ENCODE assay signal across 15 cellular contexts in the genomic region with DNA sequence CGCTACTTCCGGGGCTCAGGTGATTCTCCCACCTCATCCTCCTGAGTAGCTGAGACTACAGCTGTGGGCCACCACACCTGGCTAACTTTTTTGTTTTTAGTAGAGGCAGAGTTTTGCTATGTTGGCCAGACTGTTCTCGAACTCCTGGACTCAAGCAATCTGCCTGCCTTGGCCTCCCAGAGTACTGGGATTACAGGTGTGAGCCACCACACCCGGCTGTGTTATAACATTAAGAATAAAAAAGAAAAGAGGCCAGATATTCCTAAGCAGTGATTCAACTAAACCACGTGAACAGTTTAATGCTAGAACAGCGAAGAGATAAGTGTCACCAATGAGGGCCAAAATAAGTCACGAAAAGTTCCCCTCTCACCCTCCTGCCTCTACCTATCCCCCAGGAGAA. TPM values are rescaled to one million over a fixed set of nuclear protein-coding genes. Genes with fewer than 3 reads are reported as not detected.
DNase-seq lines count a peak whose midpoint lies in the region; ATAC-seq and TF ChIP-seq lines count a peak whose summit lies in the region.
"Had no signal": no experiment of that assay in that cellular context is flagged by ENCODE, and none has a peak within 500 bp of the region (broad histone marks: within the 10 kb centered on the region; RNA-seq: fewer than 3 reads in every experiment).

No MANE protein-coding gene starts in this region.

- no peak overlapping the region for H3K4me3 ChIP-seq in mammary epithelial cell (replicated peaks in 1 of 3; ENCODE audit: insufficient read depth in 1 of 3, low read depth in 2 of 3, low read length in 3 of 3)
- H3K4me3 ChIP-seq in mucosa of stomach (ENCODE audit: low read length): no peak overlapping the region

- peak overlapping the region; percentile 83 for H3K27ac Mint-ChIP-seq in MCF 10A (ENCODE audit: low read depth, unreplicated experiment)
- H3K27ac Mint-ChIP-seq in effector memory CD8-positive, alpha-beta T cell: peak overlapping the region; percentile 25 to 65
- peak overlapping the region; percentile 60 for H3K27ac Mint-ChIP-seq in type B pancreatic cell
- H3K27ac Mint-ChIP-seq: HFFc6 had no signal

- no peak overlapping the region for H2AFZ ChIP-seq in mammary epithelial cell (ENCODE audit: low read depth, low read length)

- BruUV-seq in MCF 10A (replicated peaks; lab: Mats Ljungman, UMichigan) (no TSS peak), mammary epithelial cell (replicated peaks; lab: Mats Ljungman, UMichigan) (no TSS peak)

- dilution Hi-C loops in mammary epithelial cell (cut with HindIII; ENCODE audit: low sequenced_read_pairs): no loop called here

- WGBS in mammary epithelial cell (ENCODE audit: low coverage, missing lambda C conversion rate): 97% methylated on average over 4 of the region's 7 CpGs

- DNase-seq in MCF 10A (ENCODE audit: unreplicated experiment) (no peak), mammary epithelial cell (no peak), type B pancreatic cell (ENCODE audit: extremely low spot score, unreplicated experiment) (no peak), activated gamma-delta T cell (lab: John Stamatoyannopoulos, UW) (no peak), mesenteric fat pad (ENCODE audit: low spot score) (no peak)
- DNase-seq in effector memory CD8-positive, alpha-beta T cell: no peak
- DNase-seq: C1 segment of cervical spinal cord, HFFc6, NCI-H1048, NCI-H146, NCI-H510A treated with DMSO at 0.1 percent for 48 hours, SHP77 had no signal

- H3K4me3 Mint-ChIP-seq in MCF 10A (ENCODE audit: unreplicated experiment): no peak overlapping the region
- no peak overlapping the region for H3K4me3 Mint-ChIP-seq in effector memory CD8-positive, alpha-beta T cell
- H3K4me3 Mint-ChIP-seq in type B pancreatic cell: peak overlapping the region; percentile 38
- H3K4me3 Mint-ChIP-seq: HFFc6 had no signal

- intact Hi-C loops in MCF 10A (cut with micrococcal nuclease): no loop called here
- intact Hi-C loops in mammary epithelial cell (cut with micrococcal nuclease): no loop called here

- TF ChIP-seq CTCF in MCF 10A (IDR thresholded peaks at IDR 0.05; ENCODE audit: unreplicated experiment): no peak
- no peak for TF ChIP-seq CTCF in mammary epithelial cell (conservative IDR thresholded peaks at IDR 0.05 in 1 of 2, IDR thresholded peaks at IDR 0.05 in 1 of 2; ENCODE audit: extremely low read depth in 1 of 2, insufficient read depth in 1 of 2, low read depth in 1 of 2, low read length in 2 of 2)
- TF ChIP-seq CTCF in type B pancreatic cell (conservative IDR thresholded peaks at IDR 0.05): no peak

- peaks cover 23% of the 10 kb centered on the region for H3K4me1 Mint-ChIP-seq in MCF 10A (ENCODE audit: insufficient read depth, unreplicated experiment)
- peaks cover 20 to 33% of the 10 kb centered on the region in 2 donors for H3K4me1 Mint-ChIP-seq in effector memory CD8-positive, alpha-beta T cell (ENCODE audit: low read depth in 2 of 2)
- H3K4me1 Mint-ChIP-seq in type B pancreatic cell (ENCODE audit: unreplicated experiment): peaks cover 24% of the 10 kb centered on the region

- H3K36me3 Mint-ChIP-seq in MCF 10A (ENCODE audit: insufficient read depth, unreplicated experiment): peaks cover 18% of the 10 kb centered on the region
- peaks cover 30% of the 10 kb centered on the region for H3K36me3 Mint-ChIP-seq in effector memory CD8-positive, alpha-beta T cell (ENCODE audit: insufficient read depth)
- H3K36me3 Mint-ChIP-seq in type B pancreatic cell: peaks cover 25% of the 10 kb centered on the region

- H3K79me2 ChIP-seq in mammary epithelial cell (ENCODE audit: insufficient read depth, low read length): peaks cover 72% of the 10 kb centered on the region

- in situ Hi-C loops in mammary epithelial cell (cut with MboI; ENCODE audit: low sequenced_read_pairs in 2 of 2): no loop called here

- no peaks in the 10 kb centered on the region for H4K20me1 ChIP-seq in mammary epithelial cell (ENCODE audit: insufficient read depth, low read length)

- H3K27me3 Mint-ChIP-seq in MCF 10A (ENCODE audit: insufficient read depth, unreplicated experiment) (no peaks in the 10 kb centered on the region), type B pancreatic cell (peaks cover 4% of the 10 kb centered on the region)
- no peaks in the 10 kb centered on the region for H3K27me3 Mint-ChIP-seq in effector memory CD8-positive, alpha-beta T cell

- peaks cover 14% of the 10 kb centered on the region for H3K4me1 ChIP-seq in mammary epithelial cell (ENCODE audit: insufficient read depth, low read length)
- H3K4me1 ChIP-seq in mucosa of stomach (ENCODE audit: control insufficient read depth, insufficient read depth, low read length): peaks cover 18% of the 10 kb centered on the region

- no peaks in the 10 kb centered on the region for H3K36me3 ChIP-seq in mammary epithelial cell (ENCODE audit: insufficient read depth, low read length)
- H3K36me3 ChIP-seq in mucosa of stomach (ENCODE audit: control insufficient read depth, insufficient read depth, low read length): no peaks in the 10 kb centered on the region

- no peak overlapping the region for H3K4me2 ChIP-seq in mammary epithelial cell (ENCODE audit: insufficient read depth, low read depth, low read length)
- H3K4me2 ChIP-seq: KMS-11 had no signal

- POLR2A ChIA-PET in MCF 10A (lab: Yijun Ruan, JAX): interaction anchor here (1.2 kb wide), 1 partner anchor 72 kb away, joined by 6 read pairs; no protein-coding TSS in a partner anchor

- no peak for ATAC-seq in effector memory CD8-positive, alpha-beta T cell (replicated peaks)
- no peak for ATAC-seq in GM18909 (IDR thresholded peaks at IDR 0.05; ENCODE audit: poor library complexity, unreplicated experiment)

- no peak overlapping the region for H3K27ac ChIP-seq in mammary epithelial cell (ENCODE audit: insufficient read depth, low read depth, low read length)
- H3K27ac ChIP-seq: KMS-11 had no signal

- H3K9ac ChIP-seq in mammary epithelial cell (ENCODE audit: insufficient read depth, low read length) (no peak overlapping the region), mucosa of stomach (ENCODE audit: low read length) (peak overlapping the region; percentile 17)
- H3K9ac ChIP-seq: KMS-11 had no signal

- H3K9me3 Mint-ChIP-seq in MCF 10A (ENCODE audit: unreplicated experiment) (no peaks in the 10 kb centered on the region), type B pancreatic cell (peaks cover 5% of the 10 kb centered on the region)
- no peaks in the 10 kb centered on the region for H3K9me3 Mint-ChIP-seq in effector memory CD8-positive, alpha-beta T cell
- H3K9me3 Mint-ChIP-seq: HFFc6 had no signal

- CTCF ChIA-PET in MCF 10A (lab: Yijun Ruan, JAX) (no interaction called here), mammary epithelial cell (lab: Charles Lee; ENCODE audit: low non-redundant PET) (no interaction called here)

- H3K9me3 ChIP-seq in mammary epithelial cell (replicated peaks; ENCODE audit: insufficient read depth, low read length) (no peaks in the 10 kb centered on the region), mucosa of stomach (ENCODE audit: control insufficient read depth, low read length) (no peaks in the 10 kb centered on the region)

- H3K27me3 ChIP-seq in mammary epithelial cell (ENCODE audit: insufficient read depth, low read length) (no peaks in the 10 kb centered on the region), mucosa of stomach (ENCODE audit: control insufficient read depth, insufficient read depth, low read length) (no peaks in the 10 kb centered on the region)

RNA-seq across cellular contexts. Expression of a gene that starts 3.7 kb away (rescaled TPM):
- total RNA-seq in MCF 10A (2022) (5.1 and 5.6 TPM in 2 replicates), mammary epithelial cell (1 to 10 TPM; 6.5 to 6.6 TPM), type B pancreatic cell (ENCODE audit: low replicate concordance) (13.2 and 13.4 TPM in 2 replicates), mesenteric fat pad (7.0 TPM)
- polyA plus RNA-seq in mammary epithelial cell: 6.3 TPM
- 80.9 TPM for polyA minus RNA-seq in mammary epithelial cell
